In genomic region chr1:55038974-55039341, GRCh38 we compare ENCODE assay signal across 1 cellular context.
TF ChIP-seq lines count a peak whose summit lies in the region.

No MANE protein-coding gene starts in this region.

TF ChIP-seq in liver, 16 proteins besides CTCF, POLR2A, EP300 and RAD21 (continued from another document):
- TF ChIP-seq MAX (IDR thresholded peaks at IDR 0.05) (no peak), NR2F2 (IDR thresholded peaks at IDR 0.05) (no peak), SP1 (IDR thresholded peaks at IDR 0.05) (no peak), FOXA1 (IDR thresholded peaks at IDR 0.05) (no peak), JUND (IDR thresholded peaks at IDR 0.05) (no peak), EGR1 (IDR thresholded peaks at IDR 0.05; ENCODE audit: low read depth in 2 of 2) (no peak), GABPA (IDR thresholded peaks at IDR 0.05 in 1 of 2, conservative IDR thresholded peaks at IDR 0.05 in 1 of 2) (no peak)
